In the genomic region with DNA sequence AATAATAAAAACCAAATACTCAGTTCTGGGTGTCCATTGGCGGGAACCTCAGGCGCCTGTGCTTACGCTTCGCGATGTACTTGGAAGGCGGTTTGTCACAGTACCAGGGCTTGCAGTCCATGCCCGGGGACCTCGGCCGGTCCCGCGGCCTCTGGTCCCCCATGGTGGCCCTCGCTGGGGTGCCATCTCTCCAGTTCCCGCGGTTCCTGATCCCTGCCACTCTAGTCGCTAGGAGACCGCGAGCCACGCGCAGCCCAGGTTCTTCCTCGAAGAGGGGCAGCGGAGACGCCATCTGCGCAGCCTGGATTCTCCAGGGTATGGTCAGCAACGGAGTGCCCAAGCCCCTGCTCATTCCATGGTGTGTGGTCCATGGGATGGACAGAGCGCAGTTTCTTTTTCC, we compare ENCODE assay signal across 35 cellular contexts.
"Had no signal": no experiment of that assay in that cellular context is flagged by ENCODE, and none has a peak within 500 bp of the region (broad histone marks: within the 10 kb centered on the region; RNA-seq: fewer than 3 reads in every experiment).

No MANE protein-coding gene starts in this region.

- H3K4me3 ChIP-seq: MG63 had no signal

- H3K27ac ChIP-seq: KMS-11 had no signal

- H3K27me3 ChIP-seq: MG63 had no signal

- H3K9me3 ChIP-seq: MG63 had no signal

- H3K36me3 ChIP-seq: MG63 had no signal

- DNase-seq: Karpas-422, Kasumi-1, KG1, MG63, MM.1S, MV-4-11, NCI-H1048, NCI-H1092, NCI-H1092 treated with DMSO at 0.1 percent for 48 hours, NCI-H1105, NCI-H1105 treated with DMSO at 0.1 percent for 48 hours, NCI-H1417, NCI-H1417 treated with DMSO at 0.1 percent for 48 hours, NCI-H1436, NCI-H1436 treated with DMSO at 0.1 percent for 48 hours, NCI-H146, NCI-H1694, NCI-H1694 treated with DMSO at 0.1 percent for 48 hours, NCI-H187, NCI-H187 treated with DMSO at 0.1 percent for 48 hours, NCI-H1930, NCI-H2029, NCI-H2029 treated with DMSO at 0.1 percent for 48 hours, NCI-H2081, NCI-H2081 treated with DMSO at 0.1 percent for 48 hours, NCI-H2107, NCI-H2171, NCI-H2171 treated with DMSO at 0.1 percent for 48 hours, NCI-H2227 treated with DMSO at 0.1 percent for 48 hours, NCI-H226, NCI-H345, NCI-H446, NCI-H446 treated with DMSO at 0.1 percent for 48 hours, NCI-H510A had no signal
